23 cellular contexts compared by ENCODE assay signal in the genomic region with DNA sequence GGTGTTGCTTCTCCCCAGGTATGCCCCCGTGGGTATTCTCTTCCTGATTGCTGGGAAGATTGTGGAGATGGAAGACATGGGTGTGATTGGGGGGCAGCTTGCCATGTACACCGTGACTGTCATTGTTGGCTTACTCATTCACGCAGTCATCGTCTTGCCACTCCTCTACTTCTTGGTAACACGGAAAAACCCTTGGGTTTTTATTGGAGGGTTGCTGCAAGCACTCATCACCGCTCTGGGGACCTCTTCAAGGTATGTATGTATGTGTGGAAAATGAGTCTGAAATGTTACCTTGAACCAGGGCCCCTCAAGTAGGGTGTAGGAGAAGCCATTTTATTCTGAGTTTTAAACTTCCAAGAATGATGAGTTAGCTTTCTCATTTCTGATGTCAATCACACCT.
"Had no signal": no experiment of that assay in that cellular context is flagged by ENCODE, and none has a peak within 500 bp of the region (broad histone marks: within the 10 kb centered on the region; RNA-seq: fewer than 3 reads in every experiment).

No MANE protein-coding gene starts in this region.

- H3K4me2 ChIP-seq: hepatocyte had no signal

- ATAC-seq: activated CD8-positive, alpha-beta memory T cell treated with anti-CD3 and anti-CD28 coated beads, Interleukin-2, amount 10 ng/mL, durations not matched to agents 7 days and 5 days; activated naive CD4-positive, alpha-beta T cell treated with anti-CD3 and anti-CD28 coated beads, Interleukin-2, amount 50 U/mL, for 72 hours; T-helper 17 cell had no signal

- H3K79me2 ChIP-seq: hepatocyte, parathyroid adenoma had no signal

- H3K27me3 ChIP-seq: hepatocyte, right lobe of liver, upper lobe of left lung had no signal

- H3K36me3 ChIP-seq: right lobe of liver, thoracic aorta, upper lobe of left lung had no signal

- DNase-seq: activated CD4-positive, alpha-beta memory T cell treated with anti-CD3 and anti-CD28 coated beads for 36 hours; activated CD4-positive, alpha-beta T cell treated with anti-CD3 and anti-CD28 coated beads for 48 hours; activated CD8-positive, alpha-beta memory T cell treated with anti-CD3 and anti-CD28 coated beads, Interleukin-2, amount 10 ng/mL, durations not matched to agents 7 days and 5 days; activated gamma-delta T cell treated with Interleukin-2 at 50 U/mL for 16 hours; activated T-cell treated with anti-CD3 and anti-CD28 coated beads for 4 hours; amniotic stem cell; effector CD8-positive, alpha-beta T cell; erythroblast; foreskin fibroblast; kidney glomerular epithelial cell; mesenchymal stem cell; nephron progenitor cell; stimulated activated CD4-positive, alpha-beta T cell treated with anti-CD3 and anti-CD28 coated beads, Interleukin-1b, Interleukin-23, amount 100 ng/mL, for 48 hours; SW 1271; T-helper 17 cell had no signal

- H3K4me3 ChIP-seq: hepatocyte, right lobe of liver, SK-N-MC, skin epidermis, thoracic aorta, upper lobe of left lung had no signal

- H2AFZ ChIP-seq: hepatocyte, parathyroid adenoma had no signal

- H3K4me1 ChIP-seq: parathyroid adenoma, right lobe of liver, upper lobe of left lung had no signal

- H3K27ac ChIP-seq: hepatocyte, parathyroid adenoma, right lobe of liver, SK-N-MC had no signal

- H3K9ac ChIP-seq: parathyroid adenoma had no signal

- H3K9me3 ChIP-seq: right lobe of liver, thoracic aorta, upper lobe of left lung had no signal
